ENCODE assay signal across 7 cellular contexts in the genomic region with DNA sequence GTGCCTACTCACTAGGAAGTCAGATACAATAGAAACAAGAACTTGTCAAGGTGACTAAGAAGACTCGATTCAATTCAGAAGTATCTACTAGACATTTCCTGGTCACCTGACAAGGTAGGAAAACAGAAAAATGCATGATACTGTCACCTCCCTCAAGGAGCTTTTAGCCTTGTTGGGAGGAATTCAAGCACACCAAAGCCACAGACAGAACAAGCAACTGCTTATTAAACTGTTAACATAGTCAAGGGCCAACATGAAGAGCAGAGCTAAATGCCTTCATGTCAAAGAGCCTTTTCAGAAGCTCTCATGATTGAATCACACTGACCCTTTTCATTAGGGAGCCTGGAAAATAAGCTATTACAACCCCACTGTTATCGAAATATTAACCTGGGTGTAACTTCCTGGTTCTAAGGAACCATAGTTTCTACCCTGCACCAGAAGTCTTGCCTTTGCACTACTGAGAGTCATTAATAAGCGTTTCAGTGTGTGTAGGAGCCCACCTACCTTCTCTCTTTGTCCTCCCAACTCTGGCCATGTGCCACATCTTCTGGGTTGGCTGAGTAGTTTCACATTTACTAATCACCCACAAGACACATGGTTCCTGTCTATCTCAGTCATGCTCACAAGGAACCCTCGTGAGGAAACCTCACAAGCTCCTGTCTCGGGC.
DNase-seq lines count a peak whose midpoint lies in the region; ATAC-seq and FAIRE-seq lines count a peak whose summit lies in the region.

No MANE protein-coding gene starts in this region.

- ATAC-seq in HG02943 (IDR thresholded peaks at IDR 0.05; ENCODE audit: low read depth, unreplicated experiment) = peak; percentile 57

- peak; percentile 99 for FAIRE-seq in GM19239 (lab: Jason Lieb, UNC)

- DNase-seq in GM19239 (ENCODE audit: insufficient read length, low spot score) (peak; percentile 67), SIG-M5 (lab: John Stamatoyannopoulos, UW) (peak; percentile 10), HPDE6-E6E7 (ENCODE audit: extremely low spot score) (no peak), SKM-1 (lab: John Stamatoyannopoulos, UW; ENCODE audit: unreplicated experiment) (no peak)
- DNase-seq in central memory CD4-positive, alpha-beta T cell = peak; percentile 7
- peak; percentile 26 for DNase-seq in stimulated activated CD4-positive, alpha-beta T cell treated with anti-CD3 and anti-CD28 coated beads, Interleukin-2, amount 100 ng/mL, for 4 hours (ENCODE audit: low read depth)

Comparison
In these comparisons a context has a peak if more than half of its experiments do, and no peak if none do; other contexts are left out.
1. DNase-seq: peak in GM19239 (single experiment), SIG-M5 (single experiment), central memory CD4-positive, alpha-beta T cell (single experiment) and stimulated activated CD4-positive, alpha-beta T cell treated with anti-CD3 and anti-CD28 coated beads, Interleukin-2, amount 100 ng/mL, for 4 hours (single experiment); none in HPDE6-E6E7 (single experiment) and SKM-1 (single experiment).